ENCODE assay signal across 10 cellular contexts in genomic region chr12:121787063-121787774, GRCh38. TPM values are rescaled to one million over a fixed set of nuclear protein-coding genes. Genes with fewer than 3 reads are reported as not detected.
DNase-seq lines count a peak whose midpoint lies in the region; ATAC-seq, FAIRE-seq and TF ChIP-seq lines count a peak whose summit lies in the region.
"Had no signal": no experiment of that assay in that cellular context is flagged by ENCODE, and none has a peak within 500 bp of the region (broad histone marks: within the 10 kb centered on the region; RNA-seq: fewer than 3 reads in every experiment).

No MANE protein-coding gene starts in this region.

- H3K4me1 Mint-ChIP-seq in activated naive CD4-positive, alpha-beta T cell treated with anti-CD3 and anti-CD28 coated beads, Interleukin-2, amount 50 U/mL, for 24 hours, result peaks cover 88% of the 10 kb centered on the region

- H3K27me3 ChIP-seq in lower lobe of right lung (ENCODE audit: low read depth) (no peaks in the 10 kb centered on the region), dorsolateral prefrontal cortex (no peaks in the 10 kb centered on the region)

- peaks cover 20% of the 10 kb centered on the region for H3K36me3 Mint-ChIP-seq in activated naive CD4-positive, alpha-beta T cell treated with anti-CD3 and anti-CD28 coated beads, Interleukin-2, amount 50 U/mL, for 24 hours

- H3K36me3 ChIP-seq in lower lobe of right lung, result no peaks in the 10 kb centered on the region

- no peaks in the 10 kb centered on the region for H3K27me3 Mint-ChIP-seq in activated naive CD4-positive, alpha-beta T cell treated with anti-CD3 and anti-CD28 coated beads, Interleukin-2, amount 50 U/mL, for 24 hours

- FAIRE-seq in A549 (lab: Jason Lieb, UNC), result no peak

- TF ChIP-seq RAD21 in A549 (conservative IDR thresholded peaks at IDR 0.05 in 1 of 2, IDR thresholded peaks at IDR 0.05 in 1 of 2), result no peak

- H3K4me2 ChIP-seq in A549, result peak overlapping the region; percentile 42; the same call in 2 of the 3 replicates

- TF ChIP-seq EP300 in A549 (IDR thresholded peaks at IDR 0.05), result no peak

- intact Hi-C loops in lower lobe of right lung (cut with DNase I) (no loop called here), dorsolateral prefrontal cortex (cut with DNase I) (no loop called here)

- TF ChIP-seq CTCF in A549 (IDR thresholded peaks at IDR 0.05) (no peak), lower lobe of right lung (IDR thresholded peaks at IDR 0.05) (no peak), dorsolateral prefrontal cortex (IDR thresholded peaks at IDR 0.05 in 54 of 56, conservative IDR thresholded peaks at IDR 0.05 in 2 of 56; ENCODE audit: low read depth in 1 of 56, partially characterized antibody in 56 of 56) (no peak)

- H3K4me3 Mint-ChIP-seq in activated naive CD4-positive, alpha-beta T cell treated with anti-CD3 and anti-CD28 coated beads, Interleukin-2, amount 50 U/mL, for 24 hours, result peak overlapping the region; percentile 76

- CTCF ChIA-PET in A549 (lab: Yijun Ruan, JAX), result interaction anchor here (0.6 to 72.2 kb wide), 7 partner anchors 2 to 235 kb away, joined by 3 to 2657 read pairs (median 10); partner anchors contain the start of genes PSMD9, RHOF and SETD1B

- WGBS in A549 (ENCODE audit: missing lambda C conversion rate), result 75% methylated on average over 16 of the region's 16 CpGs

- ATAC-seq in A549, result 0 out of 6 replicates have a peak, but pooled peaks of 1 of the 2 experiments have one; percentile 1
- ATAC-seq in lower lobe of right lung, result no peak
- no peak for ATAC-seq in GM19463 (IDR thresholded peaks at IDR 0.05; ENCODE audit: unreplicated experiment)
- ATAC-seq: sciatic nerve had no signal

- TF ChIP-seq POLR2A in A549 (IDR thresholded peaks at IDR 0.05; ENCODE audit: low read length), result no peak

- H3K9me3 Mint-ChIP-seq in activated naive CD4-positive, alpha-beta T cell treated with anti-CD3 and anti-CD28 coated beads, Interleukin-2, amount 50 U/mL, for 24 hours, result no peaks in the 10 kb centered on the region

- DNase-seq in A549 (ENCODE audit: low read depth in 1 of 2, low spot score in 1 of 2) (peak in 1 of 2 experiments; percentile 75), MV-4-11 (lab: John Stamatoyannopoulos, UW) (peak; percentile 34), lower lobe of right lung (no peak), A172 (ENCODE audit: low spot score) (no peak), dorsolateral prefrontal cortex (no peak), LoVo (ENCODE audit: low spot score) (no peak)
- DNase-seq: NK-92 treated with Interleukin-12 subunit alpha and Interleukin-12 subunit beta, amount 100 ng/mL, for 24 hours had no signal

- no peak overlapping the region for H3K4me3 ChIP-seq in A549
- H3K4me3 ChIP-seq in lower lobe of right lung, result no peak overlapping the region
- H3K4me3 ChIP-seq in dorsolateral prefrontal cortex, result no peak overlapping the region

- peak overlapping the region; percentile 92 for H3K27ac Mint-ChIP-seq in activated naive CD4-positive, alpha-beta T cell treated with anti-CD3 and anti-CD28 coated beads, Interleukin-2, amount 50 U/mL, for 24 hours

- no peaks in the 10 kb centered on the region for H3K9me3 ChIP-seq in A549
- H3K9me3 ChIP-seq in lower lobe of right lung, result no peaks in the 10 kb centered on the region

- H3K4me1 ChIP-seq in A549 (peaks cover 96% of the 10 kb centered on the region), lower lobe of right lung (peaks cover 75% of the 10 kb centered on the region)

- H3K27ac ChIP-seq in A549 (peak overlapping the region; percentile 72 to 100), lower lobe of right lung (peak overlapping the region; percentile 41), dorsolateral prefrontal cortex (no peak overlapping the region)

- POLR2A ChIA-PET in A549 (lab: Yijun Ruan, JAX), result interaction anchor here (1.2 kb wide), 1 partner anchor 101 kb away, joined by 4 read pairs; the partner anchor contains the start of gene PSMD9

TF ChIP-seq in A549, 52 proteins besides CTCF, POLR2A, EP300 and RAD21:
- no peak for TF ChIP-seq HMGXB4 (CRISPR knock-in tag; IDR thresholded peaks at IDR 0.05; ENCODE audit: borderline replicate concordance)
- no peak for TF ChIP-seq BHLHE40 (IDR thresholded peaks at IDR 0.05; ENCODE audit: low read depth, low read length)
- 0 out of 2 replicates have a peak, but pooled peaks have one; percentile 17 for TF ChIP-seq HOXB13 (CRISPR knock-in tag; IDR thresholded peaks at IDR 0.05; ENCODE audit: low read depth)
- TF ChIP-seq TP53 (CRISPR knock-in tag; IDR thresholded peaks at IDR 0.05), result peak; percentile 59; the same call in 1 of the 2 replicates
- no peak for TF ChIP-seq FOSB (CRISPR knock-in tag; IDR thresholded peaks at IDR 0.05)
- TF ChIP-seq KDM1A (IDR thresholded peaks at IDR 0.05; ENCODE audit: low read depth), result peak; percentile 96
- TF ChIP-seq FOSL2 (IDR thresholded peaks at IDR 0.05), result no peak
- TF ChIP-seq FOSL2 (CRISPR knock-in tag; IDR thresholded peaks at IDR 0.05), result 0 out of 2 replicates have a peak, but pooled peaks have one; percentile 3
- 0 out of 2 replicates have a peak, but pooled peaks have one; percentile 71 for TF ChIP-seq RCOR1 (IDR thresholded peaks at IDR 0.05; ENCODE audit: low read depth, low read length)
- TF ChIP-seq HDAC2 (IDR thresholded peaks at IDR 0.05), result 0 out of 2 replicates have a peak, but pooled peaks have one; percentile 43

RNA-seq across cellular contexts. Expression of gene RHOF, which starts 6.3 kb away (rescaled TPM):
- polyA plus RNA-seq in A549 (2011; rRNA removed) (47.1 and 48.0 TPM in 2 replicates), A549 (2017; fragmentation: RNase III; extraction: RNeasy Plus Mini Kit Qiagen cat#74134 plus additional on column Dnase treatment) (48.6 to 52.3 TPM (median 51.8 TPM) in 3 replicates)
- polyA plus RNA-seq in A549 (2012; cell fraction: cytosol; rRNA removed), result 84.7 and 94.6 TPM in 2 replicates
- 108 and 113 TPM in 2 replicates for polyA plus RNA-seq in A549 (2012; cell fraction: nucleus; rRNA removed)
- polyA minus RNA-seq in A549 (2011; rRNA and poly(A)+ RNA removed), result 88.9 and 139 TPM in 2 replicates
- total RNA-seq in lower lobe of right lung (28.7 TPM), dorsolateral prefrontal cortex (10 to 100 TPM; 18.1 to 42.5 (median 27.4) TPM)
- total RNA-seq in A172 (2014; rRNA removed; shearing (Covaris generic)), result 1.8 and 2.7 TPM in 2 replicates

RNA-seq across cellular contexts. Expression of gene SETD1B, which starts 16.6 kb away (rescaled TPM):
- 1.1 and 2.1 TPM in 2 replicates for polyA plus RNA-seq in A549 (2011; rRNA removed)
- polyA plus RNA-seq in A549 (2012; cell fraction: cytosol; rRNA removed), result 2.2 and 3.1 TPM in 2 replicates
- polyA plus RNA-seq in A549 (2012; cell fraction: nucleus; rRNA removed), result 6.5 and 9.1 TPM in 2 replicates
- polyA plus RNA-seq in A549 (2017; fragmentation: RNase III; extraction: RNeasy Plus Mini Kit Qiagen cat#74134 plus additional on column Dnase treatment), result 7.4 to 8.6 TPM (median 8.0 TPM) in 3 replicates
- polyA minus RNA-seq in A549 (2011; rRNA and poly(A)+ RNA removed), result 2.6 and 4.2 TPM in 2 replicates
- total RNA-seq in lower lobe of right lung, result 19.7 TPM
- total RNA-seq in A172 (2014; rRNA removed; shearing (Covaris generic)), result 1.9 and 2.4 TPM in 2 replicates
- 10 to 100 TPM; 15.5 to 29.9 (median 23.0) TPM for total RNA-seq in dorsolateral prefrontal cortex

Comparison
In these comparisons a context has a peak if more than half of its experiments do, and no peak if none do; other contexts are left out.
1. H3K27ac ChIP-seq: peak in A549 (2 of 2) and lower lobe of right lung (single experiment); none in dorsolateral prefrontal cortex (0 of 59).